12 cellular contexts compared by ENCODE assay signal in the genomic region with DNA sequence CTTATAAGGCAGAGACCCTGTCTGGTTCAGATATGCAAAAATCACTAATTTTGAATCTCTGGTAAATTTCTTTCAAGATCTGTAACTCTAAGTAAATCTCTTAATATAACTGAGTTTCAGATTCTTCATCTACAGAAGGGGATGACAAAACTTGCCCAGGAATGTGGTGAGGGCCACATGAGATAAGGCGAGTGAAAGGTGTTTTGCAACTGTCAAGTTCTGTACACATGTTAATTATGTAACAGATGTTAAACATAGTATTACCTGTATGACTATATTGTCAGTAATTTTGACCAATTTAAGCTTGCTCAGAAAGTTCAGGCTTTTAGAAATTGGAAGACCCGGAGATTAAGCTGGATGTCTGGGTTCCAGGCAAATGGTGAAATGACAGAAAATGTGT. TPM values are rescaled to one million over a fixed set of nuclear protein-coding genes. Genes with fewer than 3 reads are reported as not detected.
DNase-seq lines count a peak whose midpoint lies in the region; ATAC-seq and TF ChIP-seq lines count a peak whose summit lies in the region.
"Had no signal": no experiment of that assay in that cellular context is flagged by ENCODE, and none has a peak within 500 bp of the region (broad histone marks: within the 10 kb centered on the region; RNA-seq: fewer than 3 reads in every experiment).

No MANE protein-coding gene starts in this region.

- POLR2A ChIA-PET in GM10248 (lab: Yijun Ruan, JAX) = no interaction called here

- H3K27ac Mint-ChIP-seq in progenitor cell of endocrine pancreas = peak overlapping the region; percentile 93
- no peak overlapping the region for H3K27ac Mint-ChIP-seq in activated T-cell treated with anti-CD3 and anti-CD28 coated beads, Interleukin-2, amount 50 U/mL, for 24 hours
- H3K27ac Mint-ChIP-seq: CD14-positive monocyte; stimulated activated naive CD8-positive, alpha-beta T cell treated with anti-CD3 and anti-CD28 coated beads, Interleukin-15, Interleukin-2, amounts not matched to agents 100 ng/mL and 50 ng/mL, for 24 hours had no signal

- H3K9me3 Mint-ChIP-seq in progenitor cell of endocrine pancreas (ENCODE audit: low read depth) = no peaks in the 10 kb centered on the region
- peaks cover 4% of the 10 kb centered on the region for H3K9me3 Mint-ChIP-seq in activated T-cell treated with anti-CD3 and anti-CD28 coated beads, Interleukin-2, amount 50 U/mL, for 24 hours
- H3K9me3 Mint-ChIP-seq: stimulated activated naive CD8-positive, alpha-beta T cell treated with anti-CD3 and anti-CD28 coated beads, Interleukin-15, Interleukin-2, amounts not matched to agents 100 ng/mL and 50 ng/mL, for 24 hours had no signal

- H3K4me1 Mint-ChIP-seq in progenitor cell of endocrine pancreas (ENCODE audit: low read depth) = peaks cover 5% of the 10 kb centered on the region
- no peaks in the 10 kb centered on the region for H3K4me1 Mint-ChIP-seq in activated T-cell treated with anti-CD3 and anti-CD28 coated beads, Interleukin-2, amount 50 U/mL, for 24 hours (ENCODE audit: low read depth)

- no peaks in the 10 kb centered on the region for H3K4me1 ChIP-seq in ascending aorta
- H3K4me1 ChIP-seq in right cardiac atrium (ENCODE audit: control insufficient read depth, insufficient read depth, low read length) = no peaks in the 10 kb centered on the region

- H3K4me3 Mint-ChIP-seq in progenitor cell of endocrine pancreas (ENCODE audit: low read depth) = peak overlapping the region; percentile 82
- H3K4me3 Mint-ChIP-seq in activated T-cell treated with anti-CD3 and anti-CD28 coated beads, Interleukin-2, amount 50 U/mL, for 24 hours = no peak overlapping the region
- H3K4me3 Mint-ChIP-seq: stimulated activated naive CD8-positive, alpha-beta T cell treated with anti-CD3 and anti-CD28 coated beads, Interleukin-15, Interleukin-2, amounts not matched to agents 100 ng/mL and 50 ng/mL, for 24 hours had no signal

- H3K36me3 Mint-ChIP-seq in progenitor cell of endocrine pancreas (ENCODE audit: insufficient read depth) = no peaks in the 10 kb centered on the region
- H3K36me3 Mint-ChIP-seq in activated T-cell treated with anti-CD3 and anti-CD28 coated beads, Interleukin-2, amount 50 U/mL, for 24 hours (ENCODE audit: low read depth) = no peaks in the 10 kb centered on the region
- H3K36me3 Mint-ChIP-seq: CD14-positive monocyte had no signal

- peak; percentile 3 for DNase-seq in ELR (ENCODE audit: low read depth)
- no peak for DNase-seq in ascending aorta (ENCODE audit: low spot score in 2 of 2)
- no peak for DNase-seq in right cardiac atrium
- no peak for DNase-seq in progenitor cell of endocrine pancreas (ENCODE audit: low spot score, unreplicated experiment)
- no peak for DNase-seq in GM10248 (ENCODE audit: extremely low spot score)
- no peak for DNase-seq in NCI-H1436 (lab: John Stamatoyannopoulos, UW)
- no peak for DNase-seq in 8988T
- no peak for DNase-seq in activated T-cell treated with anti-CD3 and anti-CD28 coated beads, Interleukin-2, amount 50 U/mL, for 24 hours
- DNase-seq: activated CD4-positive, alpha-beta T cell treated with anti-CD3 and anti-CD28 coated beads for 48 hours; NCI-H1436 treated with DMSO at 0.1 percent for 48 hours had no signal

- CTCF ChIA-PET in GM10248 (lab: Yijun Ruan, JAX) = no interaction called here

- intact Hi-C loops in ascending aorta (cut with DNase I) = no loop called here
- intact Hi-C loops in right cardiac atrium (cut with DNase I) = no loop called here

- no peaks in the 10 kb centered on the region for H3K36me3 ChIP-seq in ascending aorta

- ATAC-seq in right cardiac atrium = no peak

- no peaks in the 10 kb centered on the region for H3K9me3 ChIP-seq in ascending aorta
- no peaks in the 10 kb centered on the region for H3K9me3 ChIP-seq in right cardiac atrium (ENCODE audit: control insufficient read depth, low read length)

- TF ChIP-seq CTCF in ascending aorta (IDR thresholded peaks at IDR 0.05) (no peak), progenitor cell of endocrine pancreas (IDR thresholded peaks at IDR 0.05; ENCODE audit: unreplicated experiment) (no peak), GM10248 (IDR thresholded peaks at IDR 0.05; ENCODE audit: control extremely low read depth, extremely low read depth, low read depth, missing control alignments) (no peak)

- H3K27me3 ChIP-seq in ascending aorta (no peaks in the 10 kb centered on the region), right cardiac atrium (ENCODE audit: control insufficient read depth, insufficient read depth) (no peaks in the 10 kb centered on the region)

- H3K4me3 ChIP-seq in ascending aorta (peak overlapping the region; percentile 75 to 91), right cardiac atrium (ENCODE audit: low read length) (peak overlapping the region; percentile 58)

- no peak overlapping the region for H3K27ac ChIP-seq in ascending aorta
- H3K27ac ChIP-seq in right cardiac atrium (ENCODE audit: low read length) = no peak overlapping the region

- 77% methylated on average over 2 of the region's 2 CpGs for WGBS in right cardiac atrium

- H3K27me3 Mint-ChIP-seq in progenitor cell of endocrine pancreas = peaks cover 10% of the 10 kb centered on the region
- peaks cover 29% of the 10 kb centered on the region for H3K27me3 Mint-ChIP-seq in activated T-cell treated with anti-CD3 and anti-CD28 coated beads, Interleukin-2, amount 50 U/mL, for 24 hours

RNA-seq across cellular contexts. Expression of gene GLRB, which starts 0.5 kb away (rescaled TPM):
- total RNA-seq in ascending aorta (8.4 TPM), right cardiac atrium (10 to 100 TPM in 3 of 4 donors, 1 to 10 TPM in 1; 10.0 to 16.9 (median 15.8) TPM), progenitor cell of endocrine pancreas (9.3 and 11.9 TPM in 2 replicates)
- 8.4 TPM for polyA plus RNA-seq in right cardiac atrium
- polyA plus RNA-seq: CD14-positive monocyte had no signal
